ENCODE assay signal across 10 cellular contexts in the genomic region with DNA sequence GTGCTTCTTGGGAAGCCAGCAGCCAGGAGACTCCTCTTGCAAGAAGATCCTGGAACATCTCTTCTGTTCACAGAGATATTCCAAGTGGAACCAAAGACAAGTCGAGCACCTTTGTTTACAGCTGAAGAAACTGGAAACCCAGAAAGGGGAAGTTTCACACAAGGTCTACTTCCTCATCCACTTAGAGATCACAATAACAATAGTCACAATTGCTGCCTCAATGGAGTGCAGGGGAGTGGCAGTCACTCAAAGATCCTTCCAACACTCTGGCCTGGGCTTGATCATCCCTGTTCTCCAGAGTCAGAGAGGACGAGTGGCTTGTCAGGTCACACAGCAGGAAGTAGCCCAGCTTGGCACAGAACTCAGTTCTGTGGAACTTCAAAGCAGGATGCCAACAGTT.
DNase-seq lines count a peak whose midpoint lies in the region; ATAC-seq lines count a peak whose summit lies in the region.
"Had no signal": no experiment of that assay in that cellular context is flagged by ENCODE, and none has a peak within 500 bp of the region (broad histone marks: within the 10 kb centered on the region; RNA-seq: fewer than 3 reads in every experiment).

No MANE protein-coding gene starts in this region.

- no peaks in the 10 kb centered on the region for H3K9me3 Mint-ChIP-seq in memory B cell

- no peaks in the 10 kb centered on the region for H3K27me3 Mint-ChIP-seq in memory B cell

- H3K4me3 Mint-ChIP-seq in memory B cell, result peak overlapping the region; percentile 72

- ATAC-seq in GM18909 (IDR thresholded peaks at IDR 0.05; ENCODE audit: poor library complexity, unreplicated experiment), result peak; percentile 81
- peak; percentile 62 for ATAC-seq in HG02840 (IDR thresholded peaks at IDR 0.05; ENCODE audit: low FRiP score, unreplicated experiment)
- peak; percentile 94 for ATAC-seq in memory B cell (ENCODE audit: low read depth)
- ATAC-seq: HCT116 had no signal

- DNase-seq in NOMO-1 treated with DMSO at 0.1 percent for 48 hours (lab: John Stamatoyannopoulos, UW; ENCODE audit: unreplicated experiment), result peak; percentile 73
- peak; percentile 32 to 40 for DNase-seq in memory B cell (ENCODE audit: low spot score in 2 of 2)
- no peak for DNase-seq in amniotic stem cell (lab: John Stamatoyannopoulos, UW)
- no peak for DNase-seq in NCI-H226
- no peak for DNase-seq in COLO829 (ENCODE audit: low spot score)
- DNase-seq in NCI-H1436 (lab: John Stamatoyannopoulos, UW), result no peak
- DNase-seq: pancreas had no signal

- peaks cover 2% of the 10 kb centered on the region for H3K36me3 Mint-ChIP-seq in memory B cell

- H3K27ac Mint-ChIP-seq in memory B cell, result peak overlapping the region; percentile 98

- peaks cover 38% of the 10 kb centered on the region for H3K4me1 Mint-ChIP-seq in memory B cell

Comparison
In these comparisons a context has a peak if more than half of its experiments do, and no peak if none do; other contexts are left out.
1. DNase-seq: peak in NOMO-1 treated with DMSO at 0.1 percent for 48 hours (single experiment) and memory B cell (2 of 2); none in amniotic stem cell (single experiment), NCI-H226 (single experiment), COLO829 (single experiment) and NCI-H1436 (single experiment).
2. Peak in every context shown above with its lines, with median percentiles within 50 percentile points of each other: ATAC-seq.